22 cellular contexts compared by ENCODE assay signal in the genomic region with DNA sequence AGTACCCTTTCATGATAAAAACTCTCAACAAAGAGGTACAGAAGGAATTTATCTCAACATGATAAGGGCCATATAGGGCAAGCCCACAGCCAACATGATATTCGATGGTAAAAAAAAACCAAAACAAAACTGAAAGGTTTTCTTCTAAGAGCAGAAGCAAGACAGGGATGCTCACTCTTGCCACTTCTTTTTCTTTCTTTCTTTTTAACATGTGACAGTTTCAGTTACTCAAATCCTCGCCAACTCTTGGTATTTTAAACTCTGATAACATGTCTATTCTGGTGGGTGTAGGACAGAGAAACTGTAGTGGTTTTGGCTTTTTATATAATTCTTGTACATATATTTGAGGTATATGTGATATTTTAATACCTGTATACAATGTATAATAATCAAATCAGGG.
"Had no signal": no experiment of that assay in that cellular context is flagged by ENCODE, and none has a peak within 500 bp of the region (broad histone marks: within the 10 kb centered on the region; RNA-seq: fewer than 3 reads in every experiment).

No MANE protein-coding gene starts in this region.

- FAIRE-seq: bronchial epithelial cell, endothelial cell of umbilical vein had no signal

- ATAC-seq: activated CD4-positive, alpha-beta T cell treated with anti-CD3 and anti-CD28 coated beads for 36 hours; effector memory CD8-positive, alpha-beta T cell; esophagus mucosa; left lobe of liver; right cardiac atrium had no signal

- DNase-seq: activated B cell treated with CpG ODN at 0.5 μM for 24 hours; activated CD4-positive, alpha-beta memory T cell treated with anti-CD3 and anti-CD28 coated beads for 36 hours; activated CD4-positive, alpha-beta T cell treated with anti-CD3 and anti-CD28 coated beads for 36 hours; activated naive CD4-positive, alpha-beta T cell treated with Interleukin-2 at 50 U/mL for 16 hours; activated naive CD8-positive, alpha-beta T cell treated with anti-CD3 and anti-CD28 coated beads, Interleukin-2, amount 10 ng/mL, durations not matched to agents 7 days and 5 days; activated T-cell treated with anti-CD3 and anti-CD28 coated beads, Interleukin-2, amount 50 U/mL, for 48 hours; amniotic stem cell; colonic mucosa; dorsolateral prefrontal cortex; effector memory CD8-positive, alpha-beta T cell; foreskin melanocyte; glutamatergic neuron; immature natural killer cell; naive B cell; nucleus accumbens; right cardiac atrium; stimulated activated CD4-positive, alpha-beta T cell treated with anti-CD3 and anti-CD28 coated beads, Interleukin-12 subunit alpha, Interleukin-12 subunit beta, amount 100 ng/mL, for 4 hours; tibial artery had no signal
